Comparison of ENCODE assay signal across 9 cellular contexts in genomic region chr3:101976473-101976872, GRCh38.
DNase-seq lines count a peak whose midpoint lies in the region; ATAC-seq and TF ChIP-seq lines count a peak whose summit lies in the region.
"Had no signal": no experiment of that assay in that cellular context is flagged by ENCODE, and none has a peak within 500 bp of the region (broad histone marks: within the 10 kb centered on the region; RNA-seq: fewer than 3 reads in every experiment).

No MANE protein-coding gene starts in this region.

- H3K27ac ChIP-seq in HEK293 (ENCODE audit: extremely low read depth, low read depth, low read length) (no peak overlapping the region), prostate gland (no peak overlapping the region)
- H3K27ac ChIP-seq: SK-N-MC had no signal

- no peak for TF ChIP-seq POLR2A in prostate gland (IDR thresholded peaks at IDR 0.05)

- H3K4me1 ChIP-seq in HEK293 (ENCODE audit: control insufficient read depth, insufficient read depth, low read length): 0 out of 2 replicates have a peak, but pooled peaks cover 4% of the 10 kb centered on the region
- H3K4me1 ChIP-seq in prostate gland (replicated peaks): no peaks in the 10 kb centered on the region

- intact Hi-C loops in prostate gland (cut with DNase I): no loop called here

- peak; percentile 16 for DNase-seq in HuH-7 (ENCODE audit: low spot score)
- DNase-seq in left kidney (ENCODE audit: low read depth, low spot score): peak; percentile 26
- no peak for DNase-seq in activated naive CD4-positive, alpha-beta T cell treated with anti-CD3 and anti-CD28 coated beads, Interleukin-2, amount 50 U/mL, for 72 hours (ENCODE audit: low spot score in 2 of 2)
- DNase-seq in activated CD4-positive, alpha-beta T cell treated with anti-CD3 and anti-CD28 coated beads for 1 hour: no peak
- no peak for DNase-seq in prostate gland (ENCODE audit: low spot score)
- DNase-seq: aorta had no signal

- H3K9me3 ChIP-seq in HEK293 (ENCODE audit: control insufficient read depth, insufficient read depth, low read depth, low read length): no peaks in the 10 kb centered on the region
- H3K9me3 ChIP-seq in prostate gland: no peaks in the 10 kb centered on the region

- CTCF ChIA-PET in HEK293 (lab: Yijun Ruan, JAX): no interaction called here

- peaks cover 0 to 5% of the 10 kb centered on the region in 2 donors for H3K36me3 Mint-ChIP-seq in activated naive CD4-positive, alpha-beta T cell treated with anti-CD3 and anti-CD28 coated beads, Interleukin-2, amount 50 U/mL, for 72 hours

- ATAC-seq in GM19023 (IDR thresholded peaks at IDR 0.05; ENCODE audit: unreplicated experiment): peak; percentile 84
- no peak for ATAC-seq in activated naive CD4-positive, alpha-beta T cell treated with anti-CD3 and anti-CD28 coated beads, Interleukin-2, amount 50 U/mL, for 72 hours

- POLR2A ChIA-PET in HEK293 (lab: Yijun Ruan, JAX): interaction anchor here (1.1 kb wide), 1 partner anchor 127 kb away, joined by 4 read pairs; the partner anchor contains the start of gene NFKBIZ

- no peaks in the 10 kb centered on the region for H3K36me3 ChIP-seq in HEK293 (ENCODE audit: control insufficient read depth in 2 of 2, insufficient read depth in 1 of 2, low read length in 2 of 2)
- H3K36me3 ChIP-seq in prostate gland: no peaks in the 10 kb centered on the region

- no peak overlapping the region for H3K4me3 ChIP-seq in HEK293 (ENCODE audit: low read depth, low read length)
- no peak overlapping the region for H3K4me3 ChIP-seq in prostate gland
- H3K4me3 ChIP-seq: SK-N-MC had no signal

- H3K27ac Mint-ChIP-seq in activated naive CD4-positive, alpha-beta T cell treated with anti-CD3 and anti-CD28 coated beads, Interleukin-2, amount 50 U/mL, for 72 hours: no peak overlapping the region

- H3K27me3 ChIP-seq in prostate gland (replicated peaks; ENCODE audit: insufficient read depth): no peaks in the 10 kb centered on the region

- H3K9me3 Mint-ChIP-seq in activated naive CD4-positive, alpha-beta T cell treated with anti-CD3 and anti-CD28 coated beads, Interleukin-2, amount 50 U/mL, for 72 hours: no peaks in the 10 kb centered on the region

- TF ChIP-seq CTCF in HEK293 (tag by site-specific recombination; IDR thresholded peaks at IDR 0.05): no peak
- TF ChIP-seq CTCF in prostate gland (IDR thresholded peaks at IDR 0.05): no peak

- 88% methylated on average over 1 of the region's 1 CpG for WGBS in prostate gland

TF ChIP-seq in HEK293, 187 proteins besides CTCF, POLR2A, EP300 and RAD21:
- TF ChIP-seq PRDM6 (tag by site-specific recombination; IDR thresholded peaks at IDR 0.05) (peak; percentile 85), PRDM4 (tag by site-specific recombination; IDR thresholded peaks at IDR 0.05) (no peak), ZNF266 (tag by site-specific recombination; IDR thresholded peaks at IDR 0.05; ENCODE audit: low read depth) (no peak)
- TF ChIP-seq, protein P1, sequence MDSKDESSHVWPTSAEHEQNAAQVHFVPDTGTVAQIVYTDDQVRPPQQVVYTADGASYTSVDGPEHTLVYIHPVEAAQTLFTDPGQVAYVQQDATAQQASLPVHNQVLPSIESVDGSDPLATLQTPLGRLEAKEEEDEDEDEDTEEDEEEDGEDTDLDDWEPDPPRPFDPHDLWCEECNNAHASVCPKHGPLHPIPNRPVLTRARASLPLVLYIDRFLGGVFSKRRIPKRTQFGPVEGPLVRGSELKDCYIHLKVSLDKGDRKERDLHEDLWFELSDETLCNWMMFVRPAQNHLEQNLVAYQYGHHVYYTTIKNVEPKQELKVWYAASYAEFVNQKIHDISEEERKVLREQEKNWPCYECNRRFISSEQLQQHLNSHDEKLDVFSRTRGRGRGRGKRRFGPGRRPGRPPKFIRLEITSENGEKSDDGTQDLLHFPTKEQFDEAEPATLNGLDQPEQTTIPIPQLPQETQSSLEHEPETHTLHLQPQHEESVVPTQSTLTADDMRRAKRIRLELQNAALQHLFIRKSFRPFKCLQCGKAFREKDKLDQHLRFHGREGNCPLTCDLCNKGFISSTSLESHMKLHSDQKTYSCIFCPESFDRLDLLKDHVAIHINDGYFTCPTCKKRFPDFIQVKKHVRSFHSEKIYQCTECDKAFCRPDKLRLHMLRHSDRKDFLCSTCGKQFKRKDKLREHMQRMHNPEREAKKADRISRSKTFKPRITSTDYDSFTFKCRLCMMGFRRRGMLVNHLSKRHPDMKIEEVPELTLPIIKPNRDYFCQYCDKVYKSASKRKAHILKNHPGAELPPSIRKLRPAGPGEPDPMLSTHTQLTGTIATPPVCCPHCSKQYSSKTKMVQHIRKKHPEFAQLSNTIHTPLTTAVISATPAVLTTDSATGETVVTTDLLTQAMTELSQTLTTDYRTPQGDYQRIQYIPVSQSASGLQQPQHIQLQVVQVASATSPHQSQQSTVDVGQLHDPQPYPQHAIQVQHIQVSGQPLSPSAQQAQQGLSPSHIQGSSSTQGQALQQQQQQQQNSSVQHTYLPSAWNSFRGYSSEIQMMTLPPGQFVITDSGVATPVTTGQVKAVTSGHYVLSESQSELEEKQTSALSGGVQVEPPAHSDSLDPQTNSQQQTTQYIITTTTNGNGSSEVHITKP (tag by site-specific recombination; IDR thresholded peaks at IDR 0.05): no peak

Comparison
In these comparisons a context has a peak if more than half of its experiments do, and no peak if none do; other contexts are left out.
1. DNase-seq: peak in HuH-7 (single experiment) and left kidney (single experiment); none in activated naive CD4-positive, alpha-beta T cell treated with anti-CD3 and anti-CD28 coated beads, Interleukin-2, amount 50 U/mL, for 72 hours (0 of 2), activated CD4-positive, alpha-beta T cell treated with anti-CD3 and anti-CD28 coated beads for 1 hour (single experiment) and prostate gland (single experiment).